ENCODE assay signal across 19 cellular contexts in the genomic region with DNA sequence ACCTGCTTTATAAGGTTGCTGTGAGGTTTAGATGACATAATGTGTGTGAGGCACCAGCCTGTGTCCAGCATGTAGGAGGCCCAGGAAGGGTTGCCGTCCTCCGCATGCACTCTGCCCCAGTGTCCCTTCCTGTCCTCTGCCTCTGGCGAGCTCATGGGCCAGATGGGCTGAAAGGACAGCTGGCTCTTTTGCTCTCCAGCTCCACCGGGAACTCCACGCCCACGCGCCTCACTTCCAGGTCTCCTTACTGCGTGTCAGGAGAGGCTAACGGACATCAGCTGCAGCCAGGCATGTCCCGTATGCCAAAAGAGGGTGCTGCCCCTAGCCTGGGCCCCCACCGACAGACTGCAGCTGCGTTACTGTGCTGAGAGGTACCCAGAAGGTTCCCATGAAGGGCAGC. TPM values are rescaled to one million over a fixed set of nuclear protein-coding genes. Genes with fewer than 3 reads are reported as not detected.
DNase-seq lines count a peak whose midpoint lies in the region; ATAC-seq, FAIRE-seq and TF ChIP-seq lines count a peak whose summit lies in the region.
"Had no signal": no experiment of that assay in that cellular context is flagged by ENCODE, and none has a peak within 500 bp of the region (broad histone marks: within the 10 kb centered on the region; RNA-seq: fewer than 3 reads in every experiment).

No MANE protein-coding gene starts in this region.

- no peak overlapping the region for H3K56ac ChIP-seq in IMR-90 (ENCODE audit: extremely low read depth, insufficient read depth, low read length)

- TF ChIP-seq RAD21 in IMR-90 (IDR thresholded peaks at IDR 0.05; ENCODE audit: low read length) (no peak), HepG2 (CRISPR knock-in tag; IDR thresholded peaks at IDR 0.05) (no peak)

- H3K14ac ChIP-seq in IMR-90 (replicated peaks; ENCODE audit: low read depth, low read length): no peak overlapping the region

- WGBS in IMR-90 (ENCODE audit: extremely low coverage in 2 of 2, insufficient read length in 1 of 2), 2 experiments: 48% methylated on average over 12 of the region's 12 CpGs; no CpG with 5 or more reads in 1 of the 2 experiments
- WGBS in HepG2 (ENCODE audit: low lambda C conversion rate): 75% methylated on average over 12 of the region's 12 CpGs
- 45 to 54% (median 51%) methylated on average over 12 of the region's 12 CpGs for WGBS in psoas muscle, 3 donors

- no peak overlapping the region for H3K27ac Mint-ChIP-seq in chondrocyte (ENCODE audit: unreplicated experiment)
- H3K27ac Mint-ChIP-seq: B cell; CD4-positive, alpha-beta T cell had no signal

- H3K4me3 ChIP-seq in IMR-90 (ENCODE audit: insufficient read depth, low read depth, low read length): no peak overlapping the region
- H3K4me3 ChIP-seq in HepG2 (replicated peaks in 1 of 3; ENCODE audit: insufficient read depth in 1 of 3, low read depth in 2 of 3, low read length in 3 of 3): no peak overlapping the region
- no peak overlapping the region for H3K4me3 ChIP-seq in psoas muscle

- H2BK120ac ChIP-seq in IMR-90 (ENCODE audit: low read depth, low read length): no peak overlapping the region

- no peak overlapping the region for H4K5ac ChIP-seq in IMR-90 (ENCODE audit: low read depth, low read length)

- H3K27ac ChIP-seq in IMR-90 (ENCODE audit: insufficient read depth, low read length) (no peak overlapping the region), HepG2 (ENCODE audit: extremely low read length, insufficient read depth, low read length) (no peak overlapping the region), psoas muscle (no peak overlapping the region)

- TF ChIP-seq EP300 in HepG2 (IDR thresholded peaks at IDR 0.05; ENCODE audit: low read depth in 2 of 2, low read length in 2 of 2) (no peak), HepG2 (CRISPR knock-in tag; IDR thresholded peaks at IDR 0.05; ENCODE audit: borderline replicate concordance) (no peak)

- no peak overlapping the region for H3K4ac ChIP-seq in IMR-90 (ENCODE audit: low read depth, low read length)

- H3K4me3 Mint-ChIP-seq in chondrocyte (ENCODE audit: unreplicated experiment): no peak overlapping the region
- H3K4me3 Mint-ChIP-seq: B cell; CD4-positive, alpha-beta T cell; IgD-negative memory B cell had no signal

- FAIRE-seq in HepG2 (lab: Jason Lieb, UNC): no peak
- FAIRE-seq in GM19239 (lab: Jason Lieb, UNC): no peak
- FAIRE-seq: GM12892, H54 had no signal

- H3K79me1 ChIP-seq in IMR-90 (ENCODE audit: low read depth in 1 of 2, low read length in 2 of 2): no peaks in the 10 kb centered on the region

- intact Hi-C loops in IMR-90 (cut with micrococcal nuclease) (no loop called here), HepG2 (cut with micrococcal nuclease; ENCODE audit: unreplicated experiment) (no loop called here), psoas muscle (cut with DNase I) (no loop called here)

- H2BK20ac ChIP-seq in IMR-90 (ENCODE audit: low read depth, low read length): no peak overlapping the region

- H3K36me3 Mint-ChIP-seq in chondrocyte (ENCODE audit: low read depth): peaks cover 27% of the 10 kb centered on the region

- BruUV-seq in IMR-90 (replicated peaks; lab: Mats Ljungman, UMichigan) (no TSS peak), HepG2 (replicated peaks; lab: Mats Ljungman, UMichigan) (no TSS peak)

- no peaks in the 10 kb centered on the region for H3K9me3 Mint-ChIP-seq in chondrocyte (ENCODE audit: low read depth)
- H3K9me3 Mint-ChIP-seq: CD4-positive, alpha-beta T cell; IgD-negative memory B cell had no signal

- ATAC-seq in IMR-90 (ENCODE audit: low read depth) (peak; percentile 25), HepG2 (peak; percentile 64), psoas muscle (peak in 3 of 4 donors; percentile 22 to 51 (median 48))

- dilution Hi-C loops in IMR-90 (cut with HindIII; ENCODE audit: low sequenced_read_pairs, unreplicated experiment): no loop called here

- DNase-seq in IMR-90: peak; percentile 36
- peak; percentile 97 for DNase-seq in chondrocyte (ENCODE audit: low spot score)
- no peak for DNase-seq in HepG2 (ENCODE audit: low spot score)
- no peak for DNase-seq in psoas muscle
- DNase-seq in GM19239 (ENCODE audit: insufficient read length, low spot score): no peak
- DNase-seq in stimulated activated CD4-positive, alpha-beta T cell treated with anti-CD3 and anti-CD28 coated beads, Interleukin-2, amount 100 ng/mL, for 48 hours: no peak
- DNase-seq in UCSD-AML1 (lab: John Stamatoyannopoulos, UW; ENCODE audit: unreplicated experiment): no peak
- DNase-seq: ACHN, Calu3, DMS79, MV-4-11, NCI-H1417 treated with DMSO at 0.1 percent for 48 hours, NCI-H2029, NCI-H510A treated with DMSO at 0.1 percent for 48 hours had no signal

- TF ChIP-seq CTCF in IMR-90 (conservative IDR thresholded peaks at IDR 0.05; ENCODE audit: low read depth, low read length) (no peak), chondrocyte (IDR thresholded peaks at IDR 0.05) (no peak), HepG2 (CRISPR knock-in tag; IDR thresholded peaks at IDR 0.05) (no peak), psoas muscle (IDR thresholded peaks at IDR 0.05) (no peak)

- H2BK5ac ChIP-seq in IMR-90 (ENCODE audit: low read depth, low read length, poor library complexity, severe bottlenecking): no peak overlapping the region

- H3K9me3 ChIP-seq in IMR-90 (ENCODE audit: control insufficient read depth, insufficient read depth, low read length) (no peaks in the 10 kb centered on the region), HepG2 (ENCODE audit: low read length) (no peaks in the 10 kb centered on the region), psoas muscle (no peaks in the 10 kb centered on the region)

- H2BK15ac ChIP-seq in IMR-90 (ENCODE audit: low read depth, low read length): no peak overlapping the region

- H3K79me2 ChIP-seq in HepG2 (ENCODE audit: insufficient read depth, low read length): no peaks in the 10 kb centered on the region

- POLR2A ChIA-PET in IMR-90 (lab: Charles Lee; ENCODE audit: unreplicated experiment) (interaction anchor here (0.6 kb wide), 1 partner anchor 13 kb away, joined by 3 read pairs; no protein-coding TSS in a partner anchor), HepG2 (lab: Yijun Ruan, JAX) (no interaction called here)

- no peaks in the 10 kb centered on the region for H4K20me1 ChIP-seq in IMR-90 (ENCODE audit: insufficient read depth, low read length)
- no peaks in the 10 kb centered on the region for H4K20me1 ChIP-seq in HepG2 (ENCODE audit: insufficient read depth, low read length)

- H3K4me1 Mint-ChIP-seq in chondrocyte (ENCODE audit: low read depth): no peaks in the 10 kb centered on the region

- no peak overlapping the region for H4K91ac ChIP-seq in IMR-90 (ENCODE audit: insufficient read depth, low read depth, low read length)

- H3K4me2 ChIP-seq in IMR-90 (ENCODE audit: low read depth, low read length) (no peak overlapping the region), HepG2 (ENCODE audit: low read depth, low read length) (no peak overlapping the region)

- H2AFZ ChIP-seq in IMR-90 (replicated peaks; ENCODE audit: low read length, poor library complexity) (peak overlapping the region; percentile 7), HepG2 (ENCODE audit: low read length) (no peak overlapping the region)

- H2AK5ac ChIP-seq in IMR-90 (ENCODE audit: low read depth, low read length): no peak overlapping the region

- TF ChIP-seq POLR2A in IMR-90 (IDR thresholded peaks at IDR 0.05; ENCODE audit: low read depth, low read length): no peak
- TF ChIP-seq POLR2A in HepG2 (IDR thresholded peaks at IDR 0.05; ENCODE audit: insufficient read depth in 1 of 2, low read depth in 2 of 2, low read length in 2 of 2): no peak

- H3K27me3 ChIP-seq in IMR-90 (ENCODE audit: control insufficient read depth, insufficient read depth, low read length) (peaks cover 58% of the 10 kb centered on the region), HepG2 (ENCODE audit: control insufficient read depth in 1 of 2, insufficient read depth in 2 of 2, low read length in 2 of 2) (no peaks in the 10 kb centered on the region; a peak in 3 of 5 replicates), psoas muscle (ENCODE audit: insufficient read depth in 3 of 3, low read length in 2 of 3) (no peaks in the 10 kb centered on the region)

- H3K36me3 ChIP-seq in IMR-90 (ENCODE audit: control insufficient read depth, insufficient read depth, low read length) (no peaks in the 10 kb centered on the region), HepG2 (replicated peaks in 1 of 2; ENCODE audit: control insufficient read depth in 1 of 2, insufficient read depth in 2 of 2, low read length in 2 of 2) (no peaks in the 10 kb centered on the region), psoas muscle (ENCODE audit: insufficient read depth in 1 of 2, low read depth in 1 of 2) (peaks cover 0 to 78% of the 10 kb centered on the region in 2 donors)

- H3K4me1 ChIP-seq in IMR-90 (ENCODE audit: control insufficient read depth, insufficient read depth, low read length): no peaks in the 10 kb centered on the region
- H3K4me1 ChIP-seq in HepG2 (ENCODE audit: insufficient read depth, low read length): 0 out of 2 replicates have a peak, but pooled peaks cover 8% of the 10 kb centered on the region
- no peaks in the 10 kb centered on the region for H3K4me1 ChIP-seq in psoas muscle

- H3K18ac ChIP-seq in IMR-90 (ENCODE audit: low read depth, low read length): no peak overlapping the region

- CTCF ChIA-PET in IMR-90 (lab: Yijun Ruan, JAX): no interaction called here
- CTCF ChIA-PET in HepG2 (lab: Yijun Ruan, JAX; ENCODE audit: low intra/inter-chr PET ratio, low total read pairs): no interaction called here

- H4K8ac ChIP-seq in IMR-90 (ENCODE audit: low read depth in 2 of 2, low read length in 2 of 2): no peak overlapping the region

- H2AK9ac ChIP-seq in IMR-90 (replicated peaks; ENCODE audit: low read depth, low read length, poor library complexity): peak overlapping the region; percentile 47

- peaks cover 13% of the 10 kb centered on the region for H3K27me3 Mint-ChIP-seq in chondrocyte (ENCODE audit: low read depth)
- H3K27me3 Mint-ChIP-seq: CD4-positive, alpha-beta T cell had no signal

- no peak overlapping the region for H3K9ac ChIP-seq in IMR-90 (ENCODE audit: low read depth, low read length)
- no peak overlapping the region for H3K9ac ChIP-seq in HepG2 (ENCODE audit: insufficient read depth, low read depth, low read length)

- in situ Hi-C loops in IMR-90 (cut with MboI; ENCODE audit: low sequenced_read_pairs) (no loop called here), HepG2 (cut with HindIII; ENCODE audit: extremely low pct_ligation_motif_present, low pct_unique_long_range_greater_than_20kb) (no loop called here)

- no peak overlapping the region for H3K23ac ChIP-seq in IMR-90 (ENCODE audit: low read depth, low read length)

- H3K9me1 ChIP-seq in IMR-90 (ENCODE audit: insufficient read depth, low read length): no peaks in the 10 kb centered on the region

RNA-seq across cellular contexts. Expression of a gene that starts 12.2 kb away (rescaled TPM):
- not detected in 2 replicates for total RNA-seq in IMR-90 (2012; rRNA removed)
- polyA plus RNA-seq in IMR-90 (2012; rRNA removed): 0.12 and 0.24 TPM in 2 replicates
- polyA plus RNA-seq in IMR-90 (2012; cell fraction: cytosol; rRNA removed): 0.11 TPM in 1 of 2 replicates, not detected in the other
- 1.7 TPM in 2 replicates for polyA plus RNA-seq in IMR-90 (2012; cell fraction: nucleus; rRNA removed; ENCODE audit: low replicate concordance)
- total RNA-seq in chondrocyte: 2.2 to 8.4 TPM (median 3.0 TPM) in 3 replicates
- 0.24 TPM in 1 of 2 replicates, not detected in the other for total RNA-seq in HepG2 (2016; rRNA removed; fragmentation: Illumina TruSeq; extraction: Trizol)
- not detected in 2 replicates for total RNA-seq in HepG2 (2016; cell fraction: cytosol; rRNA removed; fragmentation: Illumina TruSeq; extraction: Trizol; ENCODE audit: low read depth)
- 0.09 TPM in 1 of 2 replicates, not detected in the other for total RNA-seq in HepG2 (2016; cell fraction: insoluble cytoplasmic fraction; rRNA removed; fragmentation: Illumina TruSeq; extraction: Trizol)
- not detected in 2 replicates for total RNA-seq in HepG2 (2016; cell fraction: membrane; rRNA removed; fragmentation: Illumina TruSeq; extraction: Trizol)
- 0.34 TPM in 1 of 2 replicates, not detected in the other for total RNA-seq in HepG2 (2016; cell fraction: nucleus; rRNA removed; fragmentation: Illumina TruSeq; extraction: Trizol)
- polyA plus RNA-seq in HepG2 (2011; rRNA removed): 0.83 and 1.2 TPM in 2 replicates
- polyA plus RNA-seq in HepG2 (2011; cell fraction: cytosol; rRNA removed): 0.35 and 0.39 TPM in 2 replicates
- 4.6 and 6.0 TPM in 2 replicates for polyA plus RNA-seq in HepG2 (2011; cell fraction: nucleus; rRNA removed)
- 1.5 and 1.9 TPM in 2 replicates for polyA plus RNA-seq in HepG2 (2012)
- polyA plus RNA-seq in HepG2 (2016; cell fraction: cytosol; fragmentation: Illumina TruSeq; extraction: Trizol; ENCODE audit: low read depth): 0.11 TPM in 1 of 2 replicates, not detected in the other
- polyA plus RNA-seq in HepG2 (2016; cell fraction: insoluble cytoplasmic fraction; fragmentation: Illumina TruSeq; extraction: Trizol; ENCODE audit: low read depth): 0.23 TPM in 1 of 2 replicates, not detected in the other
- polyA plus RNA-seq in HepG2 (2016; cell fraction: membrane; fragmentation: Illumina TruSeq; extraction: Trizol; ENCODE audit: low read depth): 0.16 and 0.24 TPM in 2 replicates
- 0.79 and 1.7 TPM in 2 replicates for polyA plus RNA-seq in HepG2 (2016; cell fraction: nucleus; fragmentation: Illumina TruSeq; extraction: Trizol; ENCODE audit: insufficient read depth, low read depth)
- polyA minus RNA-seq in HepG2 (2011; rRNA and poly(A)+ RNA removed; ENCODE audit: low replicate concordance): 0.23 and 0.48 TPM in 2 replicates
- polyA minus RNA-seq in HepG2 (2011; cell fraction: cytosol; rRNA and poly(A)+ RNA removed): not detected in 2 replicates
- polyA minus RNA-seq in HepG2 (2011; cell fraction: nucleus; rRNA and poly(A)+ RNA removed): 1.2 TPM in 1 of 2 replicates, not detected in the other
- total RNA-seq in psoas muscle: 1 to 10 TPM; 1.4 to 3.9 (median 1.6) TPM
- 1 to 10 TPM; 1.3 to 2.1 (median 1.4) TPM for polyA plus RNA-seq in psoas muscle

Comparison
In these comparisons a context has a peak if more than half of its experiments do, and no peak if none do; other contexts are left out.
1. DNase-seq: peak in IMR-90 (single experiment) and chondrocyte (single experiment); none in HepG2 (single experiment), psoas muscle (0 of 2), GM19239 (single experiment), stimulated activated CD4-positive, alpha-beta T cell treated with anti-CD3 and anti-CD28 coated beads, Interleukin-2, amount 100 ng/mL, for 48 hours (0 of 2) and UCSD-AML1 (single experiment).
2. Peak in every context shown above with its lines, with median percentiles within 50 percentile points of each other: ATAC-seq.